10 cellular contexts compared by ENCODE assay signal in the genomic region with DNA sequence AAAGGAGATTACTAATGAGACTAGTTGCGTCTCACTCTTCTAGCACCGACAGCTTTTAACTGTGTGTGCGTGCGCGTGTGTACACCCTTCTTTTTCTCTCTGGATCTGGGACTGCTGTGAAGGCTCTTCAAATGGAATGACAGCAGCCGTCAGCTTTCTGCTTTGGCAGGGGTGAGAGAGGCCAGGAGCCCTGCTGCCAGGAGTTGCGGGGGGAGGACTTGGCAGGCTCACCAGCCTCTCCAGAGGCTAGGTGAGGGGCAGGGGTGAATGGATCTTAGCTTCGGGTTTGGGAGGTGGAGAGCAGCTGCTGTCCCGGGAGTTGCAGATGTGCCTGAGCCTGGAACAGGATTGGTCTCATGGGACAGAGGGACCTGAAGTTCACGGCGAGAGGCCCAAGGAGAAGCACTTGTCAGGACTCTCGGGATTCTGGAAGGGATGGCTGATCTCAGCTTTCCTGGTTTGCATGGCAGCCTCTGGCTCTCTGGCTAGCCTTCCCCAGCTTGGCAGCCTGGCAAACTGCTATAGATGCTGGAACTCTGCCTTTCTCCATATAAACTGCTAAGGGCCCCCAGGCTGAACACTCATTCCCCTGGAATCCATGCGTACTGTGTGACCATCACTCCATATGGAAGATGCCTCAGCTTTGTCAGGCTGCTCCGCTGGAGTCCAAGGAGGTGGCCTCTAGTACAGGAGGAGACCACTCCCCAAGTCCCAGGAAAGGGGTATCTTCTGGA. TPM values are rescaled to one million over a fixed set of nuclear protein-coding genes. Genes with fewer than 3 reads are reported as not detected.
DNase-seq lines count a peak whose midpoint lies in the region; TF ChIP-seq lines count a peak whose summit lies in the region.
"Had no signal": no experiment of that assay in that cellular context is flagged by ENCODE, and none has a peak within 500 bp of the region (broad histone marks: within the 10 kb centered on the region; RNA-seq: fewer than 3 reads in every experiment).

No MANE protein-coding gene starts in this region.

- peaks cover 34% of the 10 kb centered on the region for H3K4me1 Mint-ChIP-seq in glutamatergic neuron (ENCODE audit: low read depth, unreplicated experiment)

- no peak overlapping the region for H3K14ac ChIP-seq in trophoblast cell (ENCODE audit: low read length)

- H3K36me3 ChIP-seq in trophoblast cell (ENCODE audit: control insufficient read depth in 1 of 2, insufficient read depth in 2 of 2, low read length in 2 of 2) (peaks cover 21 to 23% of the 10 kb centered on the region in 2 experiments), tibial artery (peaks cover 17 to 87% (median 58%) of the 10 kb centered on the region in 3 donors), ovary (no peaks in the 10 kb centered on the region)

- no peak overlapping the region for H2AK5ac ChIP-seq in trophoblast cell (ENCODE audit: low read length)

- no peak for TF ChIP-seq EP300 in ovary (IDR thresholded peaks at IDR 0.05)

- H2AFZ ChIP-seq in trophoblast cell (ENCODE audit: insufficient read depth, low read length, poor library complexity): no peak overlapping the region

- TF ChIP-seq POLR2A in ovary (IDR thresholded peaks at IDR 0.05): no peak

- no peak overlapping the region for H2BK5ac ChIP-seq in trophoblast cell (ENCODE audit: low read depth, low read length, poor library complexity)

- H3K23ac ChIP-seq in trophoblast cell (ENCODE audit: low read length): no peak overlapping the region

- TF ChIP-seq CTCF in glutamatergic neuron (IDR thresholded peaks at IDR 0.05; ENCODE audit: partially characterized antibody, unreplicated experiment): no peak
- no peak for TF ChIP-seq CTCF in tibial artery (IDR thresholded peaks at IDR 0.05)
- no peak for TF ChIP-seq CTCF in ovary (IDR thresholded peaks at IDR 0.05)

- no peaks in the 10 kb centered on the region for H3K79me2 ChIP-seq in trophoblast cell (ENCODE audit: control insufficient read depth, insufficient read depth, low read length, poor library complexity)

- H3K27ac Mint-ChIP-seq in glutamatergic neuron (ENCODE audit: unreplicated experiment): peak overlapping the region; percentile 46

- H3K18ac ChIP-seq in trophoblast cell (ENCODE audit: low read length): no peak overlapping the region

- H3K4me1 ChIP-seq in trophoblast cell (ENCODE audit: control insufficient read depth in 1 of 2, insufficient read depth in 2 of 2, low read length in 2 of 2) (peaks cover 0 to 3% of the 10 kb centered on the region in 2 experiments), tibial artery (peaks cover 0 to 18% (median 0%) of the 10 kb centered on the region in 4 donors), ovary (ENCODE audit: insufficient read depth) (no peaks in the 10 kb centered on the region)

- intact Hi-C loops in tibial artery (cut with DNase I; ENCODE audit: low total_unique reads): no loop called here
- intact Hi-C loops in ovary (cut with DNase I): loop anchor here in 1 of 4 donors (10.0 kb wide), 1 partner anchor 153 kb away; the partner anchor contains the start of gene RAD54L2

- H3K4me2 ChIP-seq in trophoblast cell (ENCODE audit: low read length): no peak overlapping the region

- no peak overlapping the region for H2BK120ac ChIP-seq in trophoblast cell (ENCODE audit: insufficient read depth, low read length, poor library complexity)

- H3K4me3 ChIP-seq in trophoblast cell (ENCODE audit: low read depth, low read length) (no peak overlapping the region), tibial artery (no peak overlapping the region), ovary (no peak overlapping the region)

- H3K9me3 ChIP-seq in trophoblast cell (ENCODE audit: insufficient read depth, low read depth, low read length) (no peaks in the 10 kb centered on the region), tibial artery (no peaks in the 10 kb centered on the region), ovary (no peaks in the 10 kb centered on the region)

- no peak overlapping the region for H4K12ac ChIP-seq in trophoblast cell (ENCODE audit: low read depth, low read length)

- no peak overlapping the region for H3K9ac ChIP-seq in trophoblast cell (ENCODE audit: low read length)

- no peak overlapping the region for H4K8ac ChIP-seq in trophoblast cell (ENCODE audit: low read depth, low read length)

- no peaks in the 10 kb centered on the region for H3K79me1 ChIP-seq in trophoblast cell (ENCODE audit: low read length)

- no peak overlapping the region for H3K4ac ChIP-seq in trophoblast cell (ENCODE audit: low read depth, low read length)

- H3K9me3 Mint-ChIP-seq in glutamatergic neuron (ENCODE audit: unreplicated experiment): peaks cover 15% of the 10 kb centered on the region

- peak; percentile 94 for DNase-seq in EL
- peak; percentile 78 for DNase-seq in T1000 (lab: John Stamatoyannopoulos, UW)
- DNase-seq in glutamatergic neuron: no peak
- DNase-seq in trophoblast cell: peak; percentile 35 to 72
- no peak for DNase-seq in tibial artery
- no peak for DNase-seq in medulla oblongata (ENCODE audit: extremely low spot score)
- DNase-seq in DMS53 treated with DMSO at 0.1 percent for 48 hours (lab: John Stamatoyannopoulos, UW; ENCODE audit: unreplicated experiment): no peak
- no peak for DNase-seq in ovary
- DNase-seq: activated CD4-positive, alpha-beta T cell treated with anti-CD3 and anti-CD28 coated beads, Interleukin-2, amount 50 U/mL, for 4 hours had no signal

- WGBS in trophoblast cell (ENCODE audit: extremely low coverage, insufficient coverage, insufficient read length): no CpG with 5 or more reads among the region's 14 CpGs
- 68 to 77% (median 72%) methylated on average over 14 of the region's 14 CpGs for WGBS in ovary, 3 donors

- peaks cover 2% of the 10 kb centered on the region for H3K27me3 Mint-ChIP-seq in glutamatergic neuron (ENCODE audit: unreplicated experiment)

- no peak overlapping the region for H2BK12ac ChIP-seq in trophoblast cell (ENCODE audit: low read length)

- H3K36me3 Mint-ChIP-seq in glutamatergic neuron (ENCODE audit: unreplicated experiment): no peaks in the 10 kb centered on the region

- H3K27me3 ChIP-seq in trophoblast cell (ENCODE audit: insufficient read depth, low read length): no peaks in the 10 kb centered on the region
- H3K27me3 ChIP-seq in tibial artery: no peaks in the 10 kb centered on the region
- no peaks in the 10 kb centered on the region for H3K27me3 ChIP-seq in ovary

- H3K4me3 Mint-ChIP-seq in glutamatergic neuron (ENCODE audit: unreplicated experiment): peak overlapping the region; percentile 72

- no peak overlapping the region for H4K91ac ChIP-seq in trophoblast cell (ENCODE audit: low read depth, low read length)

- H3K27ac ChIP-seq in trophoblast cell (ENCODE audit: low read depth, low read length) (no peak overlapping the region), tibial artery (no peak overlapping the region), ovary (no peak overlapping the region)

RNA-seq across cellular contexts. Expression of gene TEX264, which starts 16.6 kb away (rescaled TPM):
- total RNA-seq in glutamatergic neuron (ENCODE audit: unreplicated experiment): 13.2 TPM
- polyA plus RNA-seq in trophoblast cell (2013): 19.2 and 21.4 TPM in 2 replicates
- total RNA-seq in ovary: 10 to 100 TPM; 27.1 to 88.8 (median 38.7) TPM
- polyA plus RNA-seq in ovary: 10 to 100 TPM; 51.0 to 62.3 TPM

RNA-seq across cellular contexts. Expression of gene GRM2, which starts 19.2 kb away (rescaled TPM):
- total RNA-seq in glutamatergic neuron (ENCODE audit: unreplicated experiment) (134 TPM), ovary (under 1 TPM in 4 of 7 donors, not detected in 3; 0.25 to 0.47 (median 0.34) TPM)
- 0.11 and 0.16 TPM in 2 replicates for polyA plus RNA-seq in trophoblast cell (2013)
- polyA plus RNA-seq in ovary: under 1 TPM; 0.10 to 0.24 TPM
- total RNA-seq: pulmonary artery endothelial cell had no signal

Comparison
In these comparisons a context has a peak if more than half of its experiments do, and no peak if none do; other contexts are left out.
1. DNase-seq: peak in EL (single experiment), T1000 (single experiment) and trophoblast cell (2 of 2); none in glutamatergic neuron (single experiment), tibial artery (0 of 2), medulla oblongata (single experiment), DMS53 treated with DMSO at 0.1 percent for 48 hours (single experiment) and ovary (0 of 5).
2. RNA of gene GRM2, which starts 19.2 kb away (total RNA-seq): 134 TPM in glutamatergic neuron (single experiment); 0.25 to 0.47 TPM in ovary; every median in the first group is over 10 times any median in the second.